Comparison of ENCODE assay signal across 22 cellular contexts in genomic region chr3:161149529-161149928, GRCh38. TPM values are rescaled to one million over a fixed set of nuclear protein-coding genes. Genes with fewer than 3 reads are reported as not detected.
DNase-seq lines count a peak whose midpoint lies in the region; ATAC-seq and TF ChIP-seq lines count a peak whose summit lies in the region.
"Had no signal": no experiment of that assay in that cellular context is flagged by ENCODE, and none has a peak within 500 bp of the region (broad histone marks: within the 10 kb centered on the region; RNA-seq: fewer than 3 reads in every experiment).

No MANE protein-coding gene starts in this region.

- H3K4me3 ChIP-seq in ACC112 (ENCODE audit: low read depth, low read length) (peak overlapping the region; percentile 53), SK-N-MC (no peak overlapping the region), fibroblast of lung (replicated peaks in 1 of 4; ENCODE audit: control extremely low read depth in 1 of 4, insufficient read depth in 1 of 4, low read depth in 3 of 4, low read length in 4 of 4) (no peak overlapping the region)
- H3K4me3 ChIP-seq: ovary, sigmoid colon had no signal

- H3K79me2 ChIP-seq in ACC112 (ENCODE audit: control insufficient read depth, insufficient read depth, low read length, unreplicated experiment) (no peaks in the 10 kb centered on the region), fibroblast of lung (ENCODE audit: control insufficient read depth, insufficient read depth, low read length) (no peaks in the 10 kb centered on the region)

- H3K4me1 ChIP-seq in ACC112 (ENCODE audit: control insufficient read depth, insufficient read depth, low read length, unreplicated experiment) (peaks cover 27% of the 10 kb centered on the region), fibroblast of lung (ENCODE audit: control insufficient read depth, extremely low read depth, insufficient read depth, low read length) (peaks cover 3% of the 10 kb centered on the region)
- H3K4me1 ChIP-seq: sigmoid colon had no signal

- TF ChIP-seq CTCF in fibroblast of lung (conservative IDR thresholded peaks at IDR 0.05 in 1 of 2, IDR thresholded peaks at IDR 0.05 in 1 of 2; ENCODE audit: low read depth in 1 of 2, low read length in 2 of 2): no peak

- no peaks in the 10 kb centered on the region for H4K20me1 ChIP-seq in fibroblast of lung (ENCODE audit: control insufficient read depth, extremely low read depth, insufficient read depth, low read length)

- no peak overlapping the region for H3K9ac ChIP-seq in SK-N-MC (ENCODE audit: insufficient read length)
- H3K9ac ChIP-seq in fibroblast of lung (ENCODE audit: insufficient read depth, low read length): no peak overlapping the region

- no peak overlapping the region for H3K4me2 ChIP-seq in fibroblast of lung (ENCODE audit: extremely low read depth, insufficient read depth, low read length)

- no peak overlapping the region for H2AFZ ChIP-seq in ACC112 (ENCODE audit: low read length, unreplicated experiment)
- H2AFZ ChIP-seq in fibroblast of lung (ENCODE audit: low read length): no peak overlapping the region

- in situ Hi-C loops in KBM-7 (cut with MboI; ENCODE audit: low pct_unique_long_range_greater_than_20kb, low sequenced_read_pairs): no loop called here

- ATAC-seq in GM19023 (IDR thresholded peaks at IDR 0.05; ENCODE audit: unreplicated experiment) (no peak), HG03095 (IDR thresholded peaks at IDR 0.05; ENCODE audit: unreplicated experiment) (no peak)
- ATAC-seq: activated CD8-positive, alpha-beta T cell treated with anti-CD3 and anti-CD28 coated beads for 36 hours; activated T-cell treated with anti-CD3 and anti-CD28 coated beads, Interleukin-2, amount 50 U/mL, for 4 hours; CD8-positive, alpha-beta T cell; left lobe of liver had no signal

- H3K36me3 ChIP-seq in ACC112 (ENCODE audit: insufficient read depth, low read length): no peaks in the 10 kb centered on the region
- H3K36me3 ChIP-seq in SK-N-MC (ENCODE audit: insufficient read depth, low read length): no peaks in the 10 kb centered on the region
- H3K36me3 ChIP-seq in fibroblast of lung (ENCODE audit: control insufficient read depth, insufficient read depth, low read length): no peaks in the 10 kb centered on the region
- H3K36me3 ChIP-seq: ovary, sigmoid colon had no signal

- DNase-seq in KBM-7 (peak; percentile 8), SK-N-MC (ENCODE audit: low read depth, low spot score) (peak; percentile 14), fibroblast of lung (ENCODE audit: low read depth in 2 of 2) (peak; percentile 71 to 82), ecto neural progenitor cell (ENCODE audit: low spot score) (no peak)
- no peak for DNase-seq in stimulated activated CD4-positive, alpha-beta T cell treated with anti-CD3 and anti-CD28 coated beads, Interleukin-15, amount 100 ng/mL, for 24 hours
- DNase-seq: ACHN; activated CD8-positive, alpha-beta T cell treated with anti-CD3 and anti-CD28 coated beads for 36 hours; activated T-cell treated with anti-CD3 and anti-CD28 coated beads, Interleukin-2, amount 50 U/mL, for 4 hours; caudate nucleus; CD8-positive, alpha-beta T cell; DMS79 treated with DMSO at 0.1 percent for 48 hours; foreskin melanocyte; H9; NCI-H2081; NCI-H82; ovary; sigmoid colon; stimulated activated CD4-positive, alpha-beta T cell treated with anti-CD3 and anti-CD28 coated beads, Interleukin-2, amount 100 ng/mL, for 48 hours had no signal

- H3K9me3 ChIP-seq in SK-N-MC (ENCODE audit: low read depth, low read length) (no peaks in the 10 kb centered on the region), fibroblast of lung (ENCODE audit: control insufficient read depth, insufficient read depth, low read depth, low read length) (no peaks in the 10 kb centered on the region)
- H3K9me3 ChIP-seq: ovary, sigmoid colon had no signal

- H3K27me3 ChIP-seq in ACC112 (ENCODE audit: insufficient read depth, low read length) (no peaks in the 10 kb centered on the region), fibroblast of lung (ENCODE audit: control insufficient read depth, insufficient read depth, low read length) (no peaks in the 10 kb centered on the region)
- H3K27me3 ChIP-seq: ovary, sigmoid colon had no signal

- H3K27ac ChIP-seq in ACC112 (ENCODE audit: low read depth, low read length) (peak overlapping the region; percentile 78), SK-N-MC (no peak overlapping the region), fibroblast of lung (ENCODE audit: insufficient read depth, low read length) (no peak overlapping the region)
- H3K27ac ChIP-seq: ovary, sigmoid colon had no signal

RNA-seq across cellular contexts. Expression of gene B3GALNT1, which starts 44.4 kb away (rescaled TPM):
- 13.1 and 15.9 TPM in 2 replicates for total RNA-seq in fibroblast of lung
- polyA plus RNA-seq in fibroblast of lung: 13.0 and 17.9 TPM in 2 replicates
- 11.1 and 13.0 TPM in 2 replicates for polyA plus RNA-seq in fibroblast of lung (2012)
- 43.2 and 56.8 TPM in 2 replicates for polyA minus RNA-seq in fibroblast of lung (ENCODE audit: low replicate concordance)

Comparison
In these comparisons a context has a peak if more than half of its experiments do, and no peak if none do; other contexts are left out.
1. DNase-seq: peak in KBM-7 (single experiment), SK-N-MC (single experiment) and fibroblast of lung (2 of 2); none in ecto neural progenitor cell (single experiment) and stimulated activated CD4-positive, alpha-beta T cell treated with anti-CD3 and anti-CD28 coated beads, Interleukin-15, amount 100 ng/mL, for 24 hours (single experiment).